ENCODE assay signal across 17 cellular contexts in genomic region chr5:107467137-107467932, GRCh38.
DNase-seq lines count a peak whose midpoint lies in the region; ATAC-seq and TF ChIP-seq lines count a peak whose summit lies in the region.
"Had no signal": no experiment of that assay in that cellular context is flagged by ENCODE, and none has a peak within 500 bp of the region (broad histone marks: within the 10 kb centered on the region; RNA-seq: fewer than 3 reads in every experiment).

No MANE protein-coding gene starts in this region.

- H2BK12ac ChIP-seq in trophoblast cell (ENCODE audit: low read length), result peak overlapping the region; percentile 4

- no peak overlapping the region for H3K4me2 ChIP-seq in IMR-90 (ENCODE audit: low read depth, low read length)
- peak overlapping the region; percentile 3 for H3K4me2 ChIP-seq in mammary epithelial cell (ENCODE audit: insufficient read depth, low read depth, low read length)
- no peak overlapping the region for H3K4me2 ChIP-seq in hepatocyte
- H3K4me2 ChIP-seq in trophoblast cell (ENCODE audit: low read length), result no peak overlapping the region

- H3K79me2 ChIP-seq in mammary epithelial cell (ENCODE audit: insufficient read depth, low read length) (peaks cover 52% of the 10 kb centered on the region), hepatocyte (peaks cover 38% of the 10 kb centered on the region), trophoblast cell (ENCODE audit: control insufficient read depth, insufficient read depth, low read length, poor library complexity) (peaks cover 5% of the 10 kb centered on the region)

- no peak overlapping the region for H4K12ac ChIP-seq in trophoblast cell (ENCODE audit: low read depth, low read length)

- H2BK5ac ChIP-seq in IMR-90 (ENCODE audit: low read depth, low read length, poor library complexity, severe bottlenecking), result no peak overlapping the region
- no peak overlapping the region for H2BK5ac ChIP-seq in trophoblast cell (ENCODE audit: low read depth, low read length, poor library complexity)

- no peak for TF ChIP-seq POLR2A in IMR-90 (IDR thresholded peaks at IDR 0.05; ENCODE audit: low read depth, low read length)

- H3K27me3 ChIP-seq in IMR-90 (ENCODE audit: control insufficient read depth, insufficient read depth, low read length) (no peaks in the 10 kb centered on the region), mammary epithelial cell (ENCODE audit: insufficient read depth, low read length) (no peaks in the 10 kb centered on the region), hepatocyte (no peaks in the 10 kb centered on the region), trophoblast cell (ENCODE audit: insufficient read depth, low read length) (no peaks in the 10 kb centered on the region)
- H3K27me3 ChIP-seq: MG63 had no signal

- 100% methylated on average over 1 of the region's 5 CpGs; no CpG with 5 or more reads in 1 of the 2 experiments for WGBS in IMR-90 (ENCODE audit: extremely low coverage in 2 of 2, insufficient read length in 1 of 2), 2 experiments
- 94% methylated on average over 5 of the region's 5 CpGs for WGBS in mammary epithelial cell (ENCODE audit: low coverage, missing lambda C conversion rate)
- WGBS in hepatocyte (ENCODE audit: low lambda C conversion rate, missing lambda C conversion rate), result 78% methylated on average over 5 of the region's 5 CpGs
- no CpG with 5 or more reads among the region's 5 CpGs for WGBS in trophoblast cell (ENCODE audit: extremely low coverage, insufficient coverage, insufficient read length)

- H3K56ac ChIP-seq in IMR-90 (ENCODE audit: extremely low read depth, insufficient read depth, low read length), result no peak overlapping the region

- peak overlapping the region; percentile 85; the same call in 2 of the 3 replicates for H2BK15ac ChIP-seq in IMR-90 (ENCODE audit: low read depth, low read length)

- H3K79me1 ChIP-seq in IMR-90 (ENCODE audit: low read depth in 1 of 2, low read length in 2 of 2), result peaks cover 0 to 8% of the 10 kb centered on the region in 2 experiments; a peak in 1 of 4 replicates
- H3K79me1 ChIP-seq in trophoblast cell (ENCODE audit: low read length), result peaks cover 31% of the 10 kb centered on the region

- H3K4me1 ChIP-seq in IMR-90 (ENCODE audit: control insufficient read depth, insufficient read depth, low read length), result peaks cover 14% of the 10 kb centered on the region
- H3K4me1 ChIP-seq in mammary epithelial cell (ENCODE audit: insufficient read depth, low read length), result peaks cover 66% of the 10 kb centered on the region
- H3K4me1 ChIP-seq in hepatocyte (ENCODE audit: insufficient read depth), result peaks cover 23% of the 10 kb centered on the region
- peaks cover 21 to 30% of the 10 kb centered on the region in 2 experiments for H3K4me1 ChIP-seq in trophoblast cell (ENCODE audit: control insufficient read depth in 1 of 2, insufficient read depth in 2 of 2, low read length in 2 of 2)

- DNase-seq in IMR-90 (no peak), mammary epithelial cell (no peak), hepatocyte (ENCODE audit: low spot score) (peak; percentile 34), trophoblast cell (no peak), T1000 (lab: John Stamatoyannopoulos, UW) (no peak), GM03348 (ENCODE audit: low spot score) (no peak), activated T-cell treated with anti-CD3 and anti-CD28 coated beads for 4 hours (no peak)
- DNase-seq: activated naive CD8-positive, alpha-beta T cell treated with anti-CD3 and anti-CD28 coated beads for 36 hours; activated T-cell treated with anti-CD3 and anti-CD28 coated beads, Interleukin-2, amount 50 U/mL, for 1 hour; C1 segment of cervical spinal cord; cerebellar nuclear complex; MG63; NCI-H187 treated with DMSO at 0.1 percent for 48 hours; NCI-H748 treated with DMSO at 0.1 percent for 48 hours; posterior cingulate gyrus; SHP77; stimulated activated CD4-positive, alpha-beta T cell treated with anti-CD3 and anti-CD28 coated beads, Interleukin-15, amount 100 ng/mL, for 24 hours had no signal

- H3K18ac ChIP-seq in IMR-90 (ENCODE audit: low read depth, low read length), result no peak overlapping the region
- H3K18ac ChIP-seq in trophoblast cell (ENCODE audit: low read length), result peak overlapping the region; percentile 65

- H3K9me2 ChIP-seq in hepatocyte (replicated peaks; ENCODE audit: insufficient read depth), result no peaks in the 10 kb centered on the region

- POLR2A ChIA-PET in IMR-90 (lab: Charles Lee; ENCODE audit: unreplicated experiment), result no interaction called here

- H3K4ac ChIP-seq in IMR-90 (ENCODE audit: low read depth, low read length) (peak overlapping the region; percentile 34; the same call in 1 of the 2 replicates), trophoblast cell (ENCODE audit: low read depth, low read length) (peak overlapping the region; percentile 48)

- CTCF ChIA-PET in IMR-90 (lab: Yijun Ruan, JAX) (no interaction called here), mammary epithelial cell (lab: Charles Lee; ENCODE audit: low non-redundant PET) (no interaction called here)

- in situ Hi-C loops in IMR-90 (cut with MboI; ENCODE audit: low sequenced_read_pairs), result no loop called here
- in situ Hi-C loops in mammary epithelial cell (cut with MboI; ENCODE audit: low sequenced_read_pairs in 2 of 2), result loop anchor here in 1 of 2 donors (5.0 to 25.0 kb wide), 2 partner anchors 100 to 195 kb away; partner anchors contain the start of gene EFNA5

- H4K20me1 ChIP-seq in IMR-90 (ENCODE audit: insufficient read depth, low read length), result no peaks in the 10 kb centered on the region; the same call in 1 of the 2 replicates
- no peaks in the 10 kb centered on the region for H4K20me1 ChIP-seq in mammary epithelial cell (ENCODE audit: insufficient read depth, low read length)
- H4K20me1 ChIP-seq in hepatocyte (ENCODE audit: insufficient read depth, poor library complexity, severe bottlenecking), result no peaks in the 10 kb centered on the region

- no peak overlapping the region for H4K91ac ChIP-seq in IMR-90 (ENCODE audit: insufficient read depth, low read depth, low read length)
- H4K91ac ChIP-seq in trophoblast cell (ENCODE audit: low read depth, low read length), result peak overlapping the region; percentile 21

- BruUV-seq in IMR-90 (replicated peaks; lab: Mats Ljungman, UMichigan), result no TSS peak
- BruUV-seq in mammary epithelial cell (replicated peaks; lab: Mats Ljungman, UMichigan), result no TSS peak

- H4K8ac ChIP-seq in IMR-90 (ENCODE audit: low read depth in 2 of 2, low read length in 2 of 2) (no peak overlapping the region), trophoblast cell (ENCODE audit: low read depth, low read length) (no peak overlapping the region)

- peak overlapping the region; percentile 39; the same call in 1 of the 2 replicates for H2BK20ac ChIP-seq in IMR-90 (ENCODE audit: low read depth, low read length)

- peaks cover 15% of the 10 kb centered on the region for H3K9me1 ChIP-seq in IMR-90 (ENCODE audit: insufficient read depth, low read length)

- H3K36me3 ChIP-seq in IMR-90 (ENCODE audit: control insufficient read depth, insufficient read depth, low read length) (no peaks in the 10 kb centered on the region), mammary epithelial cell (ENCODE audit: insufficient read depth, low read length) (no peaks in the 10 kb centered on the region), hepatocyte (replicated peaks; ENCODE audit: insufficient read depth, low read depth) (no peaks in the 10 kb centered on the region), trophoblast cell (ENCODE audit: control insufficient read depth in 1 of 2, insufficient read depth in 2 of 2, low read length in 2 of 2) (no peaks in the 10 kb centered on the region)
- H3K36me3 ChIP-seq: MG63 had no signal

- no peak overlapping the region for H3K4me3 ChIP-seq in IMR-90 (ENCODE audit: insufficient read depth, low read depth, low read length)
- no peak overlapping the region for H3K4me3 ChIP-seq in mammary epithelial cell (replicated peaks in 1 of 3; ENCODE audit: insufficient read depth in 1 of 3, low read depth in 2 of 3, low read length in 3 of 3)
- H3K4me3 ChIP-seq in hepatocyte, result no peak overlapping the region
- H3K4me3 ChIP-seq in trophoblast cell (ENCODE audit: low read depth, low read length), result no peak overlapping the region
- H3K4me3 ChIP-seq: MG63 had no signal

- no peak for ATAC-seq in IMR-90 (ENCODE audit: low read depth)

- no peak overlapping the region for H3K9ac ChIP-seq in IMR-90 (ENCODE audit: low read depth, low read length)
- no peak overlapping the region for H3K9ac ChIP-seq in mammary epithelial cell (ENCODE audit: insufficient read depth, low read length)
- no peak overlapping the region for H3K9ac ChIP-seq in trophoblast cell (ENCODE audit: low read length)

- no peak overlapping the region for H3K27ac ChIP-seq in IMR-90 (ENCODE audit: insufficient read depth, low read length)
- H3K27ac ChIP-seq in mammary epithelial cell (ENCODE audit: insufficient read depth, low read depth, low read length), result peak overlapping the region; percentile 85
- peak overlapping the region; percentile 3 for H3K27ac ChIP-seq in hepatocyte
- H3K27ac ChIP-seq in trophoblast cell (ENCODE audit: low read depth, low read length), result no peak overlapping the region

- H3K9me3 ChIP-seq in IMR-90 (ENCODE audit: control insufficient read depth, insufficient read depth, low read length) (no peaks in the 10 kb centered on the region), mammary epithelial cell (replicated peaks; ENCODE audit: insufficient read depth, low read length) (no peaks in the 10 kb centered on the region), hepatocyte (ENCODE audit: low read depth) (no peaks in the 10 kb centered on the region), trophoblast cell (ENCODE audit: insufficient read depth, low read depth, low read length) (no peaks in the 10 kb centered on the region)
- H3K9me3 ChIP-seq: MG63 had no signal

- dilution Hi-C loops in IMR-90 (cut with HindIII; ENCODE audit: low sequenced_read_pairs, unreplicated experiment), result no loop called here
- dilution Hi-C loops in mammary epithelial cell (cut with HindIII; ENCODE audit: low sequenced_read_pairs), result loop anchor here (5.0 to 25.0 kb wide), 3 partner anchors 80 to 195 kb away; partner anchors contain the start of gene EFNA5

- TF ChIP-seq CTCF in IMR-90 (conservative IDR thresholded peaks at IDR 0.05; ENCODE audit: low read depth, low read length), result no peak
- TF ChIP-seq CTCF in mammary epithelial cell (conservative IDR thresholded peaks at IDR 0.05 in 1 of 2, IDR thresholded peaks at IDR 0.05 in 1 of 2; ENCODE audit: extremely low read depth in 1 of 2, insufficient read depth in 1 of 2, low read depth in 1 of 2, low read length in 2 of 2), result no peak
- TF ChIP-seq CTCF in hepatocyte (IDR thresholded peaks at IDR 0.05; ENCODE audit: poor library complexity), result no peak

- H3K23ac ChIP-seq in IMR-90 (ENCODE audit: low read depth, low read length), result no peak overlapping the region
- H3K23ac ChIP-seq in trophoblast cell (ENCODE audit: low read length), result no peak overlapping the region

- H2AFZ ChIP-seq in IMR-90 (replicated peaks; ENCODE audit: low read length, poor library complexity) (no peak overlapping the region), mammary epithelial cell (ENCODE audit: low read depth, low read length) (no peak overlapping the region), hepatocyte (no peak overlapping the region), trophoblast cell (ENCODE audit: insufficient read depth, low read length, poor library complexity) (no peak overlapping the region)

- no peak overlapping the region for H4K5ac ChIP-seq in IMR-90 (ENCODE audit: low read depth, low read length)

- no peak overlapping the region for H3K14ac ChIP-seq in IMR-90 (replicated peaks; ENCODE audit: low read depth, low read length)
- H3K14ac ChIP-seq in trophoblast cell (ENCODE audit: low read length), result no peak overlapping the region

- H2AK5ac ChIP-seq in IMR-90 (ENCODE audit: low read depth, low read length) (peak overlapping the region; percentile 56), trophoblast cell (ENCODE audit: low read length) (peak overlapping the region; percentile 45)

- intact Hi-C loops in IMR-90 (cut with micrococcal nuclease), result no loop called here
- intact Hi-C loops in mammary epithelial cell (cut with micrococcal nuclease), result loop anchor here (5.0 kb wide), 2 partner anchors 55 to 90 kb away; no protein-coding TSS in a partner anchor

- H2BK120ac ChIP-seq in IMR-90 (ENCODE audit: low read depth, low read length) (peak overlapping the region; percentile 22; the same call in 1 of the 2 replicates), trophoblast cell (ENCODE audit: insufficient read depth, low read length, poor library complexity) (no peak overlapping the region)

- TF ChIP-seq RAD21 in IMR-90 (IDR thresholded peaks at IDR 0.05; ENCODE audit: low read length), result no peak

- H2AK9ac ChIP-seq in IMR-90 (replicated peaks; ENCODE audit: low read depth, low read length, poor library complexity), result no peak overlapping the region

Comparison
In these comparisons a context has a peak if more than half of its experiments do, and no peak if none do; other contexts are left out.
1. H3K27ac ChIP-seq: peak in mammary epithelial cell (single experiment) and hepatocyte (single experiment); none in IMR-90 (single experiment) and trophoblast cell (single experiment).